ENCODE assay signal across 8 cellular contexts in genomic region chr18:54223568-54224241, GRCh38. TPM values are rescaled to one million over a fixed set of nuclear protein-coding genes. Genes with fewer than 3 reads are reported as not detected.
DNase-seq lines count a peak whose midpoint lies in the region; ATAC-seq, FAIRE-seq and TF ChIP-seq lines count a peak whose summit lies in the region.

No MANE protein-coding gene starts in this region.

- DNase-seq in DMS79 treated with DMSO at 0.1 percent for 48 hours (lab: John Stamatoyannopoulos, UW), result peak; percentile 67
- DNase-seq in KBM-7, result peak; percentile 40
- peak; percentile 0 to 38 for DNase-seq in SHP77 (lab: John Stamatoyannopoulos, UW)
- peak; percentile 70 for DNase-seq in activated naive CD4-positive, alpha-beta T cell treated with anti-CD3 and anti-CD28 coated beads, Interleukin-2, amount 50 U/mL, for 16 hours
- peak; percentile 82 for DNase-seq in glomerular visceral epithelial cell (ENCODE audit: extremely low spot score)
- peak; percentile 65 to 81 (median 76) for DNase-seq in pancreas
- DNase-seq in putamen (ENCODE audit: low spot score), result no peak

- H3K4me3 ChIP-seq in pancreas, result peak overlapping the region; percentile 46 to 64 (median 55)

- 1% methylated on average over 17 to 39 of the region's 39 CpGs for WGBS in pancreas, 2 donors

- intact Hi-C loops in pancreas (cut with DNase I), result loop anchor here in 1 of 3 donors (10.0 kb wide), 2 partner anchors 51 to 301 kb away; no protein-coding TSS in a partner anchor

- H3K36me3 ChIP-seq in pancreas, result no peaks in the 10 kb centered on the region

- peak; percentile 69 for FAIRE-seq in pancreas (lab: Jason Lieb, UNC)

- peak overlapping the region; percentile 19 to 89 (median 58) for H3K27ac ChIP-seq in pancreas

- H3K4me1 ChIP-seq in pancreas, result peaks cover 12 to 29% (median 19%) of the 10 kb centered on the region in 3 donors

- TF ChIP-seq CTCF in pancreas (IDR thresholded peaks at IDR 0.05), result no peak

- no peaks in the 10 kb centered on the region for H3K9me3 ChIP-seq in pancreas

- no peaks in the 10 kb centered on the region for H3K27me3 ChIP-seq in pancreas

- in situ Hi-C loops in KBM-7 (cut with MboI; ENCODE audit: low pct_unique_long_range_greater_than_20kb, low sequenced_read_pairs), result no loop called here

- peak; percentile 19 for ATAC-seq in GM21825 (IDR thresholded peaks at IDR 0.05; ENCODE audit: unreplicated experiment)
- peak; percentile 33 to 67 (median 48) for ATAC-seq in pancreas

RNA-seq across cellular contexts. Expression of gene MBD2, which starts 0.8 kb away (rescaled TPM):
- 10 to 100 TPM; 44.0 to 60.5 (median 51.4) TPM for total RNA-seq in pancreas
- 10 to 100 TPM; 15.7 to 20.9 TPM for polyA plus RNA-seq in pancreas

RNA-seq across cellular contexts. Expression of gene POLI, which starts 45.6 kb away (rescaled TPM):
- 10 to 100 TPM; 11.8 to 24.7 (median 19.3) TPM for total RNA-seq in pancreas
- 10 to 100 TPM; 17.8 to 27.3 TPM for polyA plus RNA-seq in pancreas
